In genomic region chr10:101066146-101066889, GRCh38 we compare ENCODE assay signal across 8 cellular contexts. TPM values are rescaled to one million over a fixed set of nuclear protein-coding genes. Genes with fewer than 3 reads are reported as not detected.
DNase-seq lines count a peak whose midpoint lies in the region; ATAC-seq, FAIRE-seq and TF ChIP-seq lines count a peak whose summit lies in the region.

No MANE protein-coding gene starts in this region.

- DNase-seq in GF-D8 (lab: John Stamatoyannopoulos, UW) (peak; percentile 77), HuH-7 (ENCODE audit: low spot score) (peak; percentile 82), SK-N-DZ (ENCODE audit: low spot score) (peak; percentile 68), astrocyte (ENCODE audit: low read depth) (no peak), hepatic stellate cell (ENCODE audit: low spot score) (peak; percentile 80), sciatic nerve (ENCODE audit: low spot score) (peak; percentile 72), NK-92 (lab: John Stamatoyannopoulos, UW; ENCODE audit: unreplicated experiment) (no peak), cerebellum (ENCODE audit: low spot score) (no peak)

- peaks cover 5% of the 10 kb centered on the region for H3K36me3 Mint-ChIP-seq in astrocyte (ENCODE audit: low read depth, unreplicated experiment)

- H3K36me3 ChIP-seq in astrocyte (ENCODE audit: insufficient read depth, low read length), result no peaks in the 10 kb centered on the region

- peaks cover 32% of the 10 kb centered on the region for H3K27me3 Mint-ChIP-seq in astrocyte (ENCODE audit: low read depth, unreplicated experiment)

- H3K27ac Mint-ChIP-seq in astrocyte (ENCODE audit: unreplicated experiment), result peak overlapping the region; percentile 53

- no peak for FAIRE-seq in astrocyte (lab: Jason Lieb, UNC)

- H3K4me3 Mint-ChIP-seq in astrocyte (ENCODE audit: unreplicated experiment), result peak overlapping the region; percentile 68

- H3K9ac ChIP-seq in astrocyte (ENCODE audit: low read length), result peak overlapping the region; percentile 44

- H3K27me3 ChIP-seq in astrocyte (ENCODE audit: insufficient read depth, low read length), result peaks cover 4% of the 10 kb centered on the region

- peak overlapping the region; percentile 79 for H2AFZ ChIP-seq in astrocyte (ENCODE audit: low read depth, low read length)

- peak overlapping the region; percentile 60 for H3K4me3 ChIP-seq in astrocyte (ENCODE audit: insufficient read depth, low read depth, low read length)

- intact Hi-C loops in sciatic nerve (cut with DNase I), result no loop called here

- peaks cover 42% of the 10 kb centered on the region for H3K4me1 ChIP-seq in astrocyte (ENCODE audit: insufficient read depth, low read length)

- peak; percentile 50 for ATAC-seq in sciatic nerve

- peaks cover 12% of the 10 kb centered on the region for H3K4me1 Mint-ChIP-seq in astrocyte (ENCODE audit: low read depth, unreplicated experiment)

- H3K9me3 ChIP-seq in astrocyte (ENCODE audit: insufficient read depth, low read depth, low read length), result no peaks in the 10 kb centered on the region

- TF ChIP-seq CTCF in astrocyte (IDR thresholded peaks at IDR 0.05; ENCODE audit: insufficient read depth, low read depth, low read length), result peak; percentile 20

- no peaks in the 10 kb centered on the region for H4K20me1 ChIP-seq in astrocyte (ENCODE audit: insufficient read depth, low read length)

- no peak overlapping the region for H3K27ac ChIP-seq in astrocyte (ENCODE audit: low read depth, low read length)

- H3K9me3 Mint-ChIP-seq in astrocyte (ENCODE audit: unreplicated experiment), result no peaks in the 10 kb centered on the region

- H3K4me2 ChIP-seq in astrocyte (ENCODE audit: low read length), result peak overlapping the region; percentile 95

- no peaks in the 10 kb centered on the region for H3K79me2 ChIP-seq in astrocyte (ENCODE audit: insufficient read depth, low read length)

RNA-seq across cellular contexts. Expression of gene KAZALD1, which starts 4.5 kb away (rescaled TPM):
- polyA plus RNA-seq in SK-N-DZ (2014; cell fraction: cytosol; rRNA removed), result 10.9 and 11.8 TPM in 2 replicates
- 10.5 and 16.3 TPM in 2 replicates for polyA plus RNA-seq in SK-N-DZ (2014; cell fraction: nucleus; rRNA removed)
- 8.1 and 9.6 TPM in 2 replicates for total RNA-seq in astrocyte
- total RNA-seq in sciatic nerve, result 4.7 TPM
- 1.3 TPM for total RNA-seq in cerebellum

RNA-seq across cellular contexts. Expression of gene SFXN3, which starts 35.3 kb away (rescaled TPM):
- polyA plus RNA-seq in SK-N-DZ (2014; cell fraction: cytosol; rRNA removed), result 27.7 and 40.4 TPM in 2 replicates
- 45.4 and 66.2 TPM in 2 replicates for polyA plus RNA-seq in SK-N-DZ (2014; cell fraction: nucleus; rRNA removed)
- total RNA-seq in astrocyte, result 59.2 and 68.3 TPM in 2 replicates
- 58.9 TPM for total RNA-seq in sciatic nerve
- total RNA-seq in cerebellum, result 47.7 TPM

RNA-seq across cellular contexts. Expression of gene PDZD7, which starts 35.4 kb away (rescaled TPM):
- 9.9 and 10.1 TPM in 2 replicates for polyA plus RNA-seq in SK-N-DZ (2014; cell fraction: cytosol; rRNA removed)
- polyA plus RNA-seq in SK-N-DZ (2014; cell fraction: nucleus; rRNA removed), result 28.3 and 32.8 TPM in 2 replicates
- total RNA-seq in astrocyte, result 2.2 and 4.5 TPM in 2 replicates
- total RNA-seq in sciatic nerve, result 3.8 TPM
- 5.9 TPM for total RNA-seq in cerebellum

Comparison
In these comparisons a context has a peak if more than half of its experiments do, and no peak if none do; other contexts are left out.
1. DNase-seq: peak in GF-D8 (single experiment), HuH-7 (single experiment), SK-N-DZ (single experiment), hepatic stellate cell (single experiment) and sciatic nerve (single experiment); none in astrocyte (single experiment), NK-92 (single experiment) and cerebellum (single experiment).